Comparison of ENCODE assay signal across 8 cellular contexts in genomic region chr15:101578443-101578894, GRCh38.
DNase-seq lines count a peak whose midpoint lies in the region; ATAC-seq and TF ChIP-seq lines count a peak whose summit lies in the region.

No MANE protein-coding gene starts in this region.

- no peaks in the 10 kb centered on the region for H3K4me1 ChIP-seq in trophoblast cell (ENCODE audit: control insufficient read depth in 1 of 2, insufficient read depth in 2 of 2, low read length in 2 of 2)

- no CpG with 5 or more reads among the region's 10 CpGs for WGBS in trophoblast cell (ENCODE audit: extremely low coverage, insufficient coverage, insufficient read length)

- H4K12ac ChIP-seq in trophoblast cell (ENCODE audit: low read depth, low read length), result no peak overlapping the region

- H3K4me3 ChIP-seq in AG04450 (ENCODE audit: low read depth, low read length) (no peak overlapping the region), GM12864 (ENCODE audit: low read depth, low read length) (no peak overlapping the region), fibroblast of mammary gland (ENCODE audit: control insufficient read depth, low read depth, low read length) (no peak overlapping the region), trophoblast cell (ENCODE audit: low read depth, low read length) (no peak overlapping the region)

- no peaks in the 10 kb centered on the region for H3K27me3 ChIP-seq in AG04450 (ENCODE audit: control insufficient read depth, insufficient read depth, low read length)
- H3K27me3 ChIP-seq in trophoblast cell (ENCODE audit: insufficient read depth, low read length), result no peaks in the 10 kb centered on the region

- peak overlapping the region; percentile 31 for H3K23ac ChIP-seq in trophoblast cell (ENCODE audit: low read length)

- peaks cover 3% of the 10 kb centered on the region; the same call in 1 of the 2 replicates for H3K9me3 ChIP-seq in AG04450 (ENCODE audit: control insufficient read depth, insufficient read depth, low read length)
- peaks cover 12% of the 10 kb centered on the region for H3K9me3 ChIP-seq in trophoblast cell (ENCODE audit: insufficient read depth, low read depth, low read length)

- H3K79me2 ChIP-seq in trophoblast cell (ENCODE audit: control insufficient read depth, insufficient read depth, low read length, poor library complexity), result no peaks in the 10 kb centered on the region

- no peak overlapping the region for H2BK12ac ChIP-seq in trophoblast cell (ENCODE audit: low read length)

- TF ChIP-seq CTCF in AG04450 (IDR thresholded peaks at IDR 0.05; ENCODE audit: low read depth, low read length) (0 out of 2 replicates have a peak, but pooled peaks have one; percentile 3), GM12864 (IDR thresholded peaks at IDR 0.05; ENCODE audit: low read depth, low read length, missing control alignments) (peak; percentile 54), fibroblast of mammary gland (conservative IDR thresholded peaks at IDR 0.05; ENCODE audit: control insufficient read depth, insufficient read depth, low read depth, low read length) (peak; percentile 29)

- H3K36me3 ChIP-seq in trophoblast cell (ENCODE audit: control insufficient read depth in 1 of 2, insufficient read depth in 2 of 2, low read length in 2 of 2), result no peaks in the 10 kb centered on the region

- no peak overlapping the region for H3K4me2 ChIP-seq in trophoblast cell (ENCODE audit: low read length)

- no peak overlapping the region for H2AK5ac ChIP-seq in trophoblast cell (ENCODE audit: low read length)

- H2BK120ac ChIP-seq in trophoblast cell (ENCODE audit: insufficient read depth, low read length, poor library complexity), result no peak overlapping the region

- H3K4ac ChIP-seq in trophoblast cell (ENCODE audit: low read depth, low read length), result no peak overlapping the region

- no peak overlapping the region for H3K27ac ChIP-seq in AG04450 (ENCODE audit: low read depth, low read length)
- no peak overlapping the region for H3K27ac ChIP-seq in trophoblast cell (ENCODE audit: low read depth, low read length)

- POLR2A ChIA-PET in AG04450 (lab: Yijun Ruan, JAX), result no interaction called here

- DNase-seq in AG04450 (ENCODE audit: low read depth, low spot score), result no peak
- no peak for DNase-seq in GM12864 (ENCODE audit: low read depth)
- peak; percentile 50 for DNase-seq in NOMO-1 treated with dmso at 0.1 percent for 144 hours (lab: John Stamatoyannopoulos, UW; ENCODE audit: unreplicated experiment)
- DNase-seq in fibroblast of mammary gland (ENCODE audit: low read depth), result peak; percentile 8
- peak in 1 of 2 donors; percentile 55 for DNase-seq in trophoblast cell
- no peak for DNase-seq in NCI-H1436 (lab: John Stamatoyannopoulos, UW)
- no peak for DNase-seq in activated T-cell treated with anti-CD3 and anti-CD28 coated beads for 4 hours

- CTCF ChIA-PET in AG04450 (lab: Charles Lee), result no interaction called here

- H2BK5ac ChIP-seq in trophoblast cell (ENCODE audit: low read depth, low read length, poor library complexity), result no peak overlapping the region

- H4K8ac ChIP-seq in trophoblast cell (ENCODE audit: low read depth, low read length), result no peak overlapping the region

- H3K79me1 ChIP-seq in trophoblast cell (ENCODE audit: low read length), result no peaks in the 10 kb centered on the region

- no peak overlapping the region for H3K14ac ChIP-seq in trophoblast cell (ENCODE audit: low read length)

- no peak overlapping the region for H4K91ac ChIP-seq in trophoblast cell (ENCODE audit: low read depth, low read length)

- no peak overlapping the region for H2AFZ ChIP-seq in trophoblast cell (ENCODE audit: insufficient read depth, low read length, poor library complexity)

- no peak for ATAC-seq in GM19023 (IDR thresholded peaks at IDR 0.05; ENCODE audit: unreplicated experiment)

- H3K9ac ChIP-seq in trophoblast cell (ENCODE audit: low read length), result no peak overlapping the region

- no peak overlapping the region for H3K18ac ChIP-seq in trophoblast cell (ENCODE audit: low read length)

Comparison
In these comparisons a context has a peak if more than half of its experiments do, and no peak if none do; other contexts are left out.
1. DNase-seq: peak in NOMO-1 treated with dmso at 0.1 percent for 144 hours (single experiment) and fibroblast of mammary gland (single experiment); none in AG04450 (single experiment), GM12864 (single experiment), NCI-H1436 (single experiment) and activated T-cell treated with anti-CD3 and anti-CD28 coated beads for 4 hours (single experiment).
2. CTCF ChIP-seq: peak in every context shown above with its lines; median percentile 54 in GM12864; 29 in fibroblast of mammary gland; 3 in AG04450.